10 cellular contexts compared by ENCODE assay signal in the genomic region with DNA sequence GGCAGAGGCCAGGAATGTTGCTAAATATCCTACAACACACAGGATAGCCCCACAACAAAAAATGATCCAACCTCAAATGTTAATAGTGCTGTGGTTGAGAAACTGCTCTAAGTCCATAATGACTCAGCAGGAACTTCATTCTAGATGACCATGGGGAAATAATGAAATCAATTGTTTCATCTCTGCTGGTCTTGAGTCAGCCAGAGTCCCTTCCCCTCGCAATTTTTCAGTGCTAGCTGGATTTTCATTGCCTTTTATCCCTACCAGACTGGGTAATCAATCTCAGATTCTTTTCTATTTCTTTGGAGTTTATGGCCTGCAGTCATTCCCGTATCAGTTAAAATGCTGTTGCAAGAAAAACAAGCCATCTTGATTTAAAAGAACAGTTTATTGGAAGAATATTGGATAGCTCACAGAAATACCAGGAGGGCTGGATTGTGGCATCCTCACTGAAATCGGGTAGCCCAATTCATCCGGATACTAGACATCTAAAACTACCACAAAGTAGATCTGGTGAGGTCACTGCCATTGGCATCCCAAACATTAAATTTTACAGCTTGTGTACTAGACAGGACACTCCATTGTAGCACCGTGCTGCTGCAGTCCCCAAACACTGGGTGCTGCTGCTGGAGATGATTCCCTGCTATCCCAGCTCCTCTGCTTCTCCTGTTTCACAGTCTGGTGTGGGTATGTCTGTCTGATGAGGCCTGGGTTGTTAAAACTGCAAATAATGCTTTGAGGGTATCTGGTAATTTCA. TPM values are rescaled to one million over a fixed set of nuclear protein-coding genes. Genes with fewer than 3 reads are reported as not detected.
DNase-seq lines count a peak whose midpoint lies in the region.
"Had no signal": no experiment of that assay in that cellular context is flagged by ENCODE, and none has a peak within 500 bp of the region (broad histone marks: within the 10 kb centered on the region; RNA-seq: fewer than 3 reads in every experiment).

No MANE protein-coding gene starts in this region.

- no peaks in the 10 kb centered on the region for H3K27me3 ChIP-seq in SJSA1 (replicated peaks)
- H3K27me3 ChIP-seq: colonic mucosa had no signal

- H3K9me3 ChIP-seq in SJSA1 (replicated peaks) = no peaks in the 10 kb centered on the region
- H3K9me3 ChIP-seq: colonic mucosa had no signal

- H3K4me3 ChIP-seq in SJSA1 = no peak overlapping the region
- H3K4me3 ChIP-seq: colonic mucosa had no signal

- peak overlapping the region; percentile 64 for H3K27ac ChIP-seq in SJSA1
- H3K27ac ChIP-seq: colonic mucosa had no signal

- peak; percentile 9 for DNase-seq in SIG-M5 treated with dmso at 0.1 percent for 504 hours (lab: John Stamatoyannopoulos, UW; ENCODE audit: unreplicated experiment)
- no peak for DNase-seq in SIG-M5 (lab: John Stamatoyannopoulos, UW)
- DNase-seq in SJSA1 (ENCODE audit: low read depth in 1 of 2, low spot score in 2 of 2) = peak in 1 of 2 experiments; percentile 50
- peak; percentile 89 for DNase-seq in fibroblast of peridontal ligament (ENCODE audit: extremely low read depth)
- DNase-seq in superior temporal gyrus (ENCODE audit: extremely low spot score) = peak; percentile 53
- no peak for DNase-seq in NCI-H1694 treated with DMSO at 0.1 percent for 48 hours (lab: John Stamatoyannopoulos, UW)
- DNase-seq in activated effector memory CD4-positive, alpha-beta T cell treated with anti-CD3 and anti-CD28 coated beads, Interleukin-2, amount 50 U/mL, for 16 hours = no peak
- DNase-seq in NCI-H2081 (lab: John Stamatoyannopoulos, UW) = no peak
- DNase-seq: activated CD8-positive, alpha-beta memory T cell treated with anti-CD3 and anti-CD28 coated beads, Interleukin-2, amount 10 ng/mL, durations not matched to agents 7 days and 5 days; colonic mucosa had no signal

- H3K4me1 ChIP-seq in SJSA1 (replicated peaks) = peaks cover 35% of the 10 kb centered on the region
- H3K4me1 ChIP-seq: colonic mucosa had no signal

- H3K36me3 ChIP-seq in SJSA1 = no peaks in the 10 kb centered on the region
- H3K36me3 ChIP-seq: colonic mucosa had no signal

RNA-seq across cellular contexts. Expression of a gene that starts 30.3 kb away (rescaled TPM):
- total RNA-seq in SJSA1 (2014; rRNA removed; shearing (Covaris generic)) = 41.7 and 51.3 TPM in 2 replicates
- total RNA-seq: activated CD8-positive, alpha-beta memory T cell treated with anti-CD3 and anti-CD28 coated beads, Interleukin-2, amount 10 ng/mL, durations not matched to agents 7 days and 5 days had no signal

Comparison
In these comparisons a context has a peak if more than half of its experiments do, and no peak if none do; other contexts are left out.
1. DNase-seq: peak in SIG-M5 treated with dmso at 0.1 percent for 504 hours (single experiment), fibroblast of peridontal ligament (single experiment) and superior temporal gyrus (single experiment); none in SIG-M5 (single experiment), NCI-H1694 treated with DMSO at 0.1 percent for 48 hours (single experiment), activated effector memory CD4-positive, alpha-beta T cell treated with anti-CD3 and anti-CD28 coated beads, Interleukin-2, amount 50 U/mL, for 16 hours (single experiment) and NCI-H2081 (0 of 2).